Comparison of ENCODE assay signal across 9 cellular contexts in genomic region chr13:49219647-49220034, GRCh38. TPM values are rescaled to one million over a fixed set of nuclear protein-coding genes. Genes with fewer than 3 reads are reported as not detected.
A peak's percentile ranks its signal among the peaks of the same experiment; 100 is the strongest.
DNase-seq lines count a peak whose midpoint lies in the region; ATAC-seq and TF ChIP-seq lines count a peak whose summit lies in the region.
"Had no signal": no experiment of that assay in that cellular context is flagged by ENCODE, and none has a peak within 500 bp of the region (broad histone marks: within the 10 kb centered on the region; RNA-seq: fewer than 3 reads in every experiment).

No MANE protein-coding gene starts in this region.

- H3K27ac ChIP-seq in colonic mucosa: no peak overlapping the region

- H3K9me3 Mint-ChIP-seq in nephron progenitor cell: peaks cover 12% of the 10 kb centered on the region

- no peaks in the 10 kb centered on the region for H3K36me3 Mint-ChIP-seq in nephron progenitor cell (ENCODE audit: low read depth)

- H3K9ac ChIP-seq in colonic mucosa (ENCODE audit: low read depth in 2 of 2, low read length in 2 of 2): no peak overlapping the region

- peaks cover 4% of the 10 kb centered on the region; the same call in 1 of the 2 replicates for H3K9me3 ChIP-seq in BE2C
- no peaks in the 10 kb centered on the region for H3K9me3 ChIP-seq in colonic mucosa

- H3K27me3 Mint-ChIP-seq in nephron progenitor cell (ENCODE audit: low read depth, poor library complexity): peaks cover 92% of the 10 kb centered on the region

- H3K4me3 ChIP-seq in BE2C (ENCODE audit: low read depth, low read length) (peak overlapping the region; percentile 43), colonic mucosa (peak overlapping the region; percentile 35)

- no peak overlapping the region for H3K27ac Mint-ChIP-seq in nephron progenitor cell

- intact Hi-C loops in colonic mucosa (cut with DNase I): no loop called here

- H3K36me3 ChIP-seq in BE2C (no peaks in the 10 kb centered on the region), colonic mucosa (no peaks in the 10 kb centered on the region)

- H3K4me1 Mint-ChIP-seq in nephron progenitor cell: peaks cover 30% of the 10 kb centered on the region

- H3K27me3 ChIP-seq in BE2C: peaks cover 46% of the 10 kb centered on the region
- peaks cover 33% of the 10 kb centered on the region for H3K27me3 ChIP-seq in colonic mucosa

- H3K4me3 Mint-ChIP-seq in nephron progenitor cell: peak overlapping the region; percentile 58

- DNase-seq in BE2C (no peak), colonic mucosa (no peak), nephron progenitor cell (no peak), GM19238 (ENCODE audit: insufficient read length, low spot score) (no peak), iPS-NIHi7 (ENCODE audit: extremely low spot score) (no peak)
- no peak for DNase-seq in NK-92 treated with Interleukin-12 subunit alpha and Interleukin-12 subunit beta, amount 100 ng/mL, for 24 hours (lab: John Stamatoyannopoulos, UW)
- DNase-seq: NCI-H2081 treated with DMSO at 0.1 percent for 48 hours had no signal

- TF ChIP-seq CTCF in BE2C (IDR thresholded peaks at IDR 0.05; ENCODE audit: low read depth, low read length) (no peak), colonic mucosa (IDR thresholded peaks at IDR 0.05) (no peak), nephron progenitor cell (IDR thresholded peaks at IDR 0.05) (no peak)

- peak; percentile 16 for ATAC-seq in HG02852 (IDR thresholded peaks at IDR 0.05; ENCODE audit: unreplicated experiment)
- ATAC-seq in GM18870 (IDR thresholded peaks at IDR 0.05; ENCODE audit: unreplicated experiment): no peak

- no peaks in the 10 kb centered on the region for H3K4me1 ChIP-seq in BE2C
- H3K4me1 ChIP-seq in colonic mucosa: no peaks in the 10 kb centered on the region

RNA-seq across cellular contexts. Expression of gene MLNR, which starts 0.5 kb away (rescaled TPM):
- not detected for polyA plus RNA-seq in BE2C (2012; ENCODE audit: insufficient read depth, insufficient read length, low read depth)
- total RNA-seq in colonic mucosa: not detected

RNA-seq across cellular contexts. Expression of gene CDADC1, which starts 28.1 kb away (rescaled TPM):
- 8.2 TPM for polyA plus RNA-seq in BE2C (2012; ENCODE audit: insufficient read depth, insufficient read length, low read depth)
- 10 to 100 TPM in 1 of 2 donors, 1 to 10 TPM in 1; 8.9 to 10.1 TPM for total RNA-seq in colonic mucosa
